ENCODE assay signal across 8 cellular contexts in genomic region chr11:22625448-22626287, GRCh38. TPM values are rescaled to one million over a fixed set of nuclear protein-coding genes. Genes with fewer than 3 reads are reported as not detected.
DNase-seq lines count a peak whose midpoint lies in the region; ATAC-seq and TF ChIP-seq lines count a peak whose summit lies in the region.

Gene FANCF (minus strand): TSS chr11:22625823. CDS start chr11:22625810, 13 bp downstream.

- no peaks in the 10 kb centered on the region for H3K36me3 ChIP-seq in H7 (replicated peaks; ENCODE audit: control insufficient read depth, insufficient read depth, low read length)

- H3K36me3 Mint-ChIP-seq in nephron progenitor cell (ENCODE audit: low read depth): peaks cover 52% of the 10 kb centered on the region

- H3K4me3 ChIP-seq in H7 (ENCODE audit: insufficient read depth, low read depth, low read length): peak within 1 kb of the TSS; percentile 86

- H3K4me3 Mint-ChIP-seq in nephron progenitor cell: peak within 1 kb of the TSS; percentile 97
- peak within 1 kb of the TSS; percentile 95 to 99 for H3K4me3 Mint-ChIP-seq in stimulated activated naive CD8-positive, alpha-beta T cell treated with anti-CD3 and anti-CD28 coated beads, Interleukin-15, amount 100 ng/mL, for 72 hours

- TF ChIP-seq CTCF in nephron progenitor cell (IDR thresholded peaks at IDR 0.05): no peak

- peaks cover 15% of the 10 kb centered on the region for H3K9me3 Mint-ChIP-seq in nephron progenitor cell
- H3K9me3 Mint-ChIP-seq in stimulated activated naive CD8-positive, alpha-beta T cell treated with anti-CD3 and anti-CD28 coated beads, Interleukin-15, amount 100 ng/mL, for 72 hours: peaks cover 0 to 3% of the 10 kb centered on the region in 2 donors

- no peaks in the 10 kb centered on the region for H3K27me3 Mint-ChIP-seq in nephron progenitor cell (ENCODE audit: low read depth, poor library complexity)
- no peaks in the 10 kb centered on the region for H3K27me3 Mint-ChIP-seq in stimulated activated naive CD8-positive, alpha-beta T cell treated with anti-CD3 and anti-CD28 coated beads, Interleukin-15, amount 100 ng/mL, for 72 hours

- peak; percentile 97 for ATAC-seq in stimulated activated naive CD8-positive, alpha-beta T cell treated with anti-CD3 and anti-CD28 coated beads, Interleukin-15, amount 100 ng/mL, for 72 hours

- DNase-seq in ELF-1 (ENCODE audit: low read depth, low spot score) (peak; percentile 97), H7 (peak; percentile 78), M059J (ENCODE audit: low read depth) (peak; percentile 99), SHP77 (lab: John Stamatoyannopoulos, UW) (peak; percentile 68 to 90), fibroblast of the conjunctiva (ENCODE audit: low read depth) (peak; percentile 97), nephron progenitor cell (peak; percentile 85)
- DNase-seq in activated effector memory CD4-positive, alpha-beta T cell treated with Interleukin-2 at 50 U/mL for 16 hours: peak; percentile 86
- DNase-seq in stimulated activated naive CD8-positive, alpha-beta T cell treated with anti-CD3 and anti-CD28 coated beads, Interleukin-15, amount 100 ng/mL, for 72 hours: peak; percentile 91 to 95

- peak within 1 kb of the TSS; percentile 99 for H3K27ac Mint-ChIP-seq in nephron progenitor cell
- peak within 1 kb of the TSS; percentile 97 to 99 for H3K27ac Mint-ChIP-seq in stimulated activated naive CD8-positive, alpha-beta T cell treated with anti-CD3 and anti-CD28 coated beads, Interleukin-15, amount 100 ng/mL, for 72 hours

- H3K27me3 ChIP-seq in H7 (ENCODE audit: control insufficient read depth, insufficient read depth, low read length): no peaks in the 10 kb centered on the region

- peaks cover 38% of the 10 kb centered on the region for H3K4me1 Mint-ChIP-seq in nephron progenitor cell
- H3K4me1 Mint-ChIP-seq in stimulated activated naive CD8-positive, alpha-beta T cell treated with anti-CD3 and anti-CD28 coated beads, Interleukin-15, amount 100 ng/mL, for 72 hours: peaks cover 46% of the 10 kb centered on the region

RNA-seq across cellular contexts. Expression of gene FANCF, which starts in this region (rescaled TPM):
- total RNA-seq in H7 (2014; rRNA removed; shearing (Covaris generic)): 34.7 and 37.3 TPM in 2 replicates
- 11.1 and 15.5 TPM in 2 replicates for total RNA-seq in M059J (2014; rRNA removed; shearing (Covaris generic))

Comparison
In these comparisons a context has a peak if more than half of its experiments do, and no peak if none do; other contexts are left out.
1. Peak in every context shown above with its lines: DNase-seq, ATAC-seq and H3K4me3 ChIP-seq.